ENCODE assay signal across 26 cellular contexts in the genomic region with DNA sequence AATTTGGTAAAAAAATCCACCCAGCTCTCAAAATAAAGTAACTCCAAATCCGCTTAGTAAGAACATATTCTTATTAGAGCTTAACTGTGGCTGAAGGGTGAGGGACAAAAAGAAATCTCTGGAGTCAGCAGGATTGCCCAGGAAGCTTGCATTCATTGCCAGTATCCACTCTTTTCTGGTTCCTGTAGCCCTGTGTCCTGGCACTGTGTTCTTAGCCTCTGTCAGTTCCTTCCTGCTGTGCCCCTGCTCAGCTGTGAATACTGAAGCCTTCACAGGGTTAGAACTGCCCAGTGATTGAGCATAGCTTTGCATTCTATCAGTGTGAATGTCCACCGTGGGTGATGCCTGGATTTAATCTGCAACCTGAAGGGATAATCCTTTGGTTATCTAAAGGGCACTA.
DNase-seq lines count a peak whose midpoint lies in the region; ATAC-seq, FAIRE-seq and TF ChIP-seq lines count a peak whose summit lies in the region.
"Had no signal": no experiment of that assay in that cellular context is flagged by ENCODE, and none has a peak within 500 bp of the region (broad histone marks: within the 10 kb centered on the region; RNA-seq: fewer than 3 reads in every experiment).

No MANE protein-coding gene starts in this region.

- peak overlapping the region; percentile 21 for H3K18ac ChIP-seq in IMR-90 (ENCODE audit: low read depth, low read length)

- WGBS in IMR-90 (ENCODE audit: extremely low coverage in 2 of 2, insufficient read length in 1 of 2), 2 experiments, result no CpG with 5 or more reads among the region's 2 CpGs
- 24 to 64% methylated on average over 1 to 2 of the region's 2 CpGs for WGBS in esophagus squamous epithelium, 2 donors

- H2BK120ac ChIP-seq in IMR-90 (ENCODE audit: low read depth, low read length), result peak overlapping the region; percentile 84

- peak; percentile 28 for ATAC-seq in IMR-90 (ENCODE audit: low read depth)
- ATAC-seq: activated naive CD8-positive, alpha-beta T cell treated with anti-CD3 and anti-CD28 coated beads, Interleukin-2, amount 50 U/mL, for 24 hours; stimulated activated effector memory CD8-positive, alpha-beta T cell treated with anti-CD3 and anti-CD28 coated beads, Interleukin-12 subunit alpha, Interleukin-12 subunit beta, amount 100 ng/mL, for 72 hours; upper lobe of right lung had no signal

- H3K79me2 ChIP-seq in ACC112 (ENCODE audit: control insufficient read depth, insufficient read depth, low read length, unreplicated experiment) (no peaks in the 10 kb centered on the region), endothelial cell of umbilical vein (ENCODE audit: control insufficient read depth, insufficient read depth, low read length) (no peaks in the 10 kb centered on the region)
- H3K79me2 ChIP-seq: hepatocyte had no signal

- H2AFZ ChIP-seq in ACC112 (ENCODE audit: low read length, unreplicated experiment) (peak overlapping the region; percentile 42), IMR-90 (replicated peaks; ENCODE audit: low read length, poor library complexity) (no peak overlapping the region), endothelial cell of umbilical vein (ENCODE audit: low read depth, low read length) (peak overlapping the region; percentile 11)
- H2AFZ ChIP-seq: hepatocyte had no signal

- dilution Hi-C loops in IMR-90 (cut with HindIII; ENCODE audit: low sequenced_read_pairs, unreplicated experiment), result no loop called here
- dilution Hi-C loops in endothelial cell of umbilical vein (cut with MboI; ENCODE audit: extremely low pct_ligation_motif_present, low sequenced_read_pairs), result no loop called here

- peak overlapping the region; percentile 70; the same call in 1 of the 2 replicates for H3K14ac ChIP-seq in IMR-90 (replicated peaks; ENCODE audit: low read depth, low read length)

- TF ChIP-seq CTCF in IMR-90 (conservative IDR thresholded peaks at IDR 0.05; ENCODE audit: low read depth, low read length) (no peak), endothelial cell of umbilical vein (IDR thresholded peaks at IDR 0.05; ENCODE audit: extremely low read depth in 1 of 2, insufficient read depth in 1 of 2, low read depth in 1 of 2, low read length in 2 of 2) (no peak), esophagus squamous epithelium (IDR thresholded peaks at IDR 0.05) (no peak)

- DNase-seq in IMR-90 (no peak), endothelial cell of umbilical vein (ENCODE audit: low read depth, low spot score) (peak; percentile 61), midbrain (lab: John Stamatoyannopoulos, UW) (peak; percentile 9), esophagus squamous epithelium (lab: John Stamatoyannopoulos, UW) (no peak), DMS53 (lab: John Stamatoyannopoulos, UW) (no peak), ACHN (no peak)
- DNase-seq in stimulated activated CD4-positive, alpha-beta T cell treated with anti-CD3 and anti-CD28 coated beads, Interleukin-2, amount 100 ng/mL, for 48 hours, result no peak
- DNase-seq: activated CD4-positive, alpha-beta T cell treated with anti-CD3 and anti-CD28 coated beads, Interleukin-2, amount 10 ng/mL, durations not matched to agents 24 days and 14 days; activated gamma-delta T cell treated with Interleukin-2 at 50 U/mL for 16 hours; activated naive CD8-positive, alpha-beta T cell treated with anti-CD3 and anti-CD28 coated beads, Interleukin-2, amount 50 U/mL, for 24 hours; activated T-cell treated with anti-CD3 and anti-CD28 coated beads, Interleukin-2, amount 50 U/mL, for 24 hours; Caco-2; DMS79 treated with DMSO at 0.1 percent for 48 hours; NCI-H1048; NCI-H187; NCI-H2171; NCI-H510A; SHP77; stimulated activated CD4-positive, alpha-beta T cell treated with anti-CD3 and anti-CD28 coated beads, Interleukin-4, amount 100 ng/mL, for 24 hours; T1000; upper lobe of right lung had no signal

- H2AK5ac ChIP-seq in IMR-90 (ENCODE audit: low read depth, low read length), result peak overlapping the region; percentile 54; the same call in 1 of the 2 replicates

- no peaks in the 10 kb centered on the region for H3K79me1 ChIP-seq in IMR-90 (ENCODE audit: low read depth in 1 of 2, low read length in 2 of 2)

- H3K9me3 ChIP-seq in IMR-90 (ENCODE audit: control insufficient read depth, insufficient read depth, low read length), result no peaks in the 10 kb centered on the region
- H3K9me3 ChIP-seq in endothelial cell of umbilical vein (replicated peaks; ENCODE audit: control insufficient read depth, insufficient read depth, low read length), result no peaks in the 10 kb centered on the region
- H3K9me3 ChIP-seq in esophagus squamous epithelium, result no peaks in the 10 kb centered on the region
- H3K9me3 ChIP-seq: Caco-2, neutrophil, upper lobe of right lung had no signal

- H2BK5ac ChIP-seq in IMR-90 (ENCODE audit: low read depth, low read length, poor library complexity, severe bottlenecking), result peak overlapping the region; percentile 36

- intact Hi-C loops in IMR-90 (cut with micrococcal nuclease), result no loop called here
- intact Hi-C loops in endothelial cell of umbilical vein (cut with micrococcal nuclease), result no loop called here
- intact Hi-C loops in esophagus squamous epithelium (cut with DNase I), result no loop called here

- TF ChIP-seq RAD21 in IMR-90 (IDR thresholded peaks at IDR 0.05; ENCODE audit: low read length), result no peak

- peak overlapping the region; percentile 83 for H4K91ac ChIP-seq in IMR-90 (ENCODE audit: insufficient read depth, low read depth, low read length)

- in situ Hi-C loops in IMR-90 (cut with MboI; ENCODE audit: low sequenced_read_pairs) (no loop called here), ACHN (cut with HindIII; ENCODE audit: low pct_ligation_motif_present, low pct_unique_long_range_greater_than_20kb, low sequenced_read_pairs) (no loop called here)

- peak; percentile 70 for FAIRE-seq in endothelial cell of umbilical vein (lab: Jason Lieb, UNC)

- H3K56ac ChIP-seq in IMR-90 (ENCODE audit: extremely low read depth, insufficient read depth, low read length), result no peak overlapping the region

- POLR2A ChIA-PET in IMR-90 (lab: Charles Lee; ENCODE audit: unreplicated experiment) (no interaction called here), endothelial cell of umbilical vein (lab: Charles Lee) (no interaction called here)

- peak overlapping the region; percentile 54 for H2BK20ac ChIP-seq in IMR-90 (ENCODE audit: low read depth, low read length)

- H3K4me1 ChIP-seq in ACC112 (ENCODE audit: control insufficient read depth, insufficient read depth, low read length, unreplicated experiment) (peaks cover 33% of the 10 kb centered on the region), IMR-90 (ENCODE audit: control insufficient read depth, insufficient read depth, low read length) (peaks cover 15% of the 10 kb centered on the region), endothelial cell of umbilical vein (ENCODE audit: control insufficient read depth, extremely low read depth, insufficient read depth, low read length) (peaks cover 8% of the 10 kb centered on the region), esophagus squamous epithelium (peaks cover 0 to 17% (median 6%) of the 10 kb centered on the region in 3 donors)
- H3K4me1 ChIP-seq: Caco-2, upper lobe of right lung had no signal

- peak overlapping the region; percentile 46; the same call in 1 of the 2 replicates for H4K5ac ChIP-seq in IMR-90 (ENCODE audit: low read depth, low read length)

- H3K27me3 ChIP-seq in ACC112 (ENCODE audit: insufficient read depth, low read length), result no peaks in the 10 kb centered on the region
- no peaks in the 10 kb centered on the region for H3K27me3 ChIP-seq in IMR-90 (ENCODE audit: control insufficient read depth, insufficient read depth, low read length)
- H3K27me3 ChIP-seq in endothelial cell of umbilical vein (ENCODE audit: control insufficient read depth in 2 of 2, insufficient read depth in 2 of 2, low read length in 2 of 2), result no peaks in the 10 kb centered on the region
- H3K27me3 ChIP-seq in esophagus squamous epithelium, result no peaks in the 10 kb centered on the region
- H3K27me3 ChIP-seq: hepatocyte, neutrophil, upper lobe of right lung had no signal

- CTCF ChIA-PET in IMR-90 (lab: Yijun Ruan, JAX), result interaction anchor here (0.7 kb wide), 1 partner anchor 490 kb away, joined by 3 read pairs; no protein-coding TSS in a partner anchor
- CTCF ChIA-PET in endothelial cell of umbilical vein (lab: Charles Lee), result interaction anchor here (0.9 to 2.7 kb wide), 5 partner anchors 36 to 623 kb away, joined by 3 to 9 read pairs (median 4); no protein-coding TSS in a partner anchor

- no peaks in the 10 kb centered on the region for H3K36me3 ChIP-seq in ACC112 (ENCODE audit: insufficient read depth, low read length)
- no peaks in the 10 kb centered on the region for H3K36me3 ChIP-seq in IMR-90 (ENCODE audit: control insufficient read depth, insufficient read depth, low read length)
- no peaks in the 10 kb centered on the region for H3K36me3 ChIP-seq in endothelial cell of umbilical vein (ENCODE audit: control insufficient read depth in 2 of 2, extremely low read depth in 1 of 2, insufficient read depth in 2 of 2, low read length in 2 of 2)
- H3K36me3 ChIP-seq in esophagus squamous epithelium, result no peaks in the 10 kb centered on the region
- H3K36me3 ChIP-seq: neutrophil, upper lobe of right lung had no signal

- peak overlapping the region; percentile 38 for H2AK9ac ChIP-seq in IMR-90 (replicated peaks; ENCODE audit: low read depth, low read length, poor library complexity)

- H3K9me1 ChIP-seq in IMR-90 (ENCODE audit: insufficient read depth, low read length) (peaks cover 21% of the 10 kb centered on the region), endothelial cell of umbilical vein (replicated peaks; ENCODE audit: control insufficient read depth, extremely low read depth, insufficient read depth, low read length) (no peaks in the 10 kb centered on the region)

- H3K4me3 ChIP-seq in ACC112 (ENCODE audit: low read depth, low read length) (no peak overlapping the region), IMR-90 (ENCODE audit: insufficient read depth, low read depth, low read length) (no peak overlapping the region), endothelial cell of umbilical vein (replicated peaks in 1 of 3; ENCODE audit: insufficient read depth in 1 of 3, low read depth in 1 of 3, low read length in 3 of 3) (no peak overlapping the region), esophagus squamous epithelium (no peak overlapping the region)
- H3K4me3 ChIP-seq: hepatocyte, upper lobe of right lung had no signal

- peak overlapping the region; percentile 71; the same call in 1 of the 3 replicates for H2BK15ac ChIP-seq in IMR-90 (ENCODE audit: low read depth, low read length)

- H3K4ac ChIP-seq in IMR-90 (ENCODE audit: low read depth, low read length), result peak overlapping the region; percentile 61; the same call in 1 of the 2 replicates

- H4K20me1 ChIP-seq in IMR-90 (ENCODE audit: insufficient read depth, low read length), result no peaks in the 10 kb centered on the region
- H4K20me1 ChIP-seq in endothelial cell of umbilical vein (replicated peaks; ENCODE audit: control insufficient read depth, extremely low read depth, insufficient read depth, low read length), result no peaks in the 10 kb centered on the region

- peak overlapping the region; percentile 61 for H3K23ac ChIP-seq in IMR-90 (ENCODE audit: low read depth, low read length)

- BruUV-seq in IMR-90 (replicated peaks; lab: Mats Ljungman, UMichigan) (no TSS peak), endothelial cell of umbilical vein (replicated peaks; lab: Mats Ljungman, UMichigan) (no TSS peak)

- no peak overlapping the region for H3K4me2 ChIP-seq in IMR-90 (ENCODE audit: low read depth, low read length)
- H3K4me2 ChIP-seq in endothelial cell of umbilical vein (ENCODE audit: insufficient read depth, low read length), result peak overlapping the region; percentile 13
- H3K4me2 ChIP-seq: hepatocyte had no signal

- no peak overlapping the region for H3K27ac ChIP-seq in ACC112 (ENCODE audit: low read depth, low read length)
- H3K27ac ChIP-seq in IMR-90 (ENCODE audit: insufficient read depth, low read length), result peak overlapping the region; percentile 73; the same call in 1 of the 2 replicates
- H3K27ac ChIP-seq in endothelial cell of umbilical vein (ENCODE audit: insufficient read depth, low read depth, low read length), result no peak overlapping the region
- H3K27ac ChIP-seq in esophagus squamous epithelium, result peak overlapping the region in 1 of 4 donors; percentile 54
- H3K27ac ChIP-seq: epithelial cell of prostate, hepatocyte, neutrophil, upper lobe of right lung had no signal

- H4K8ac ChIP-seq in IMR-90 (ENCODE audit: low read depth in 2 of 2, low read length in 2 of 2), result peak overlapping the region; percentile 60 to 61

- no peak for TF ChIP-seq POLR2A in IMR-90 (IDR thresholded peaks at IDR 0.05; ENCODE audit: low read depth, low read length)
- no peak for TF ChIP-seq POLR2A in endothelial cell of umbilical vein (IDR thresholded peaks at IDR 0.05; ENCODE audit: low read depth, low read length)
- no peak for TF ChIP-seq POLR2A in esophagus squamous epithelium (IDR thresholded peaks at IDR 0.05)

- H3K9ac ChIP-seq in IMR-90 (ENCODE audit: low read depth, low read length), result no peak overlapping the region
- no peak overlapping the region for H3K9ac ChIP-seq in endothelial cell of umbilical vein (replicated peaks; ENCODE audit: extremely low read depth, insufficient read depth, low read length)

Comparison
In these comparisons a context has a peak if more than half of its experiments do, and no peak if none do; other contexts are left out.
1. DNase-seq: peak in endothelial cell of umbilical vein (single experiment) and midbrain (single experiment); none in IMR-90 (single experiment), esophagus squamous epithelium (single experiment), DMS53 (single experiment), stimulated activated CD4-positive, alpha-beta T cell treated with anti-CD3 and anti-CD28 coated beads, Interleukin-2, amount 100 ng/mL, for 48 hours (0 of 2) and ACHN (single experiment).